ENCODE assay signal across 1 cellular context in the genomic region with DNA sequence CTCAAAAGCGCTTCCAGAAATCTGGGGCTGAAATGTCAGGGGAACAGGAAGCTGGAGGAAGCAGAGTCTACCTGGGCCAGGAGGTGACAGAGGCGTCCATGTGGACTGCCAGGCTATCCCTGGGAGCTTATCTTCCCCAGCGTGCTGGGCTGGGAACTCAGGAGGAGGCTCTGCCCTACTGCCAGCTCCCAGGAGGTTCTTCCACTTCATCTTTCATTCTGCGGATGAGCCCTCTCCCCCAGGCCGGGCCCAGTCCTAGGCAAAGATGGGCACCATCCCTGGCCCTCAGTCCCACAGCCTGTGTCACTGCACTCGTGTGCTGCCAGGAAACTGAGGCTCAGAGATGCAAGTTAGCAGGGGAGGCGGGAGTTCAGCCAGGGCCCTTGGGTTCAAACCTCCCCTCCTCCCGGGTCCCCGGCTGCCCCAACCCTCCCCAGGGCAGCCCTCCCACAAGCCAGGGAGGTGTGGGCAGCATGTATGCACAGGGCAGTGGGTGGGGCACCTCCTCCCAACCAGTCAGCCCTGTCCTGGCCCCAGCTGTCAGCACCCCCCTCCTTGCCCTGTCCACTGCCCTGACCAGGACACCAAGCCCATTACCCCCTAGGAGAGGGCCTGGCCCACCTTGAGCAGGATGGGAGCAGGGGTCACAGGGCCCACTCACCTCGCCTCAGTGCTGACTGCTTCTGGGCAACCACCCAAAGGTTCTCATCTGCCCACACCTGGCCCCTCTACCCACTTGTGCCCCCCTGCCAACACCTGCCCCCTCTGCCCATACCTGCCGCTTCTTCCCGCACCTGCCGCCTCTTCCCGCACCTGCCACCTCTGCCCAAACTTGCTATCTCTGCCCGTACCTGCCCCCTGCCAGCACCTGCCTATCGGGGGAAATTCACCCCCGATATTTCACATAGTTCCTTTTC.
TF ChIP-seq lines count a peak whose summit lies in the region.

No MANE protein-coding gene starts in this region.

TF ChIP-seq in HCT116, 20 proteins besides CTCF, POLR2A, EP300 and RAD21 (continued from another document):
- TF ChIP-seq, protein P1, sequence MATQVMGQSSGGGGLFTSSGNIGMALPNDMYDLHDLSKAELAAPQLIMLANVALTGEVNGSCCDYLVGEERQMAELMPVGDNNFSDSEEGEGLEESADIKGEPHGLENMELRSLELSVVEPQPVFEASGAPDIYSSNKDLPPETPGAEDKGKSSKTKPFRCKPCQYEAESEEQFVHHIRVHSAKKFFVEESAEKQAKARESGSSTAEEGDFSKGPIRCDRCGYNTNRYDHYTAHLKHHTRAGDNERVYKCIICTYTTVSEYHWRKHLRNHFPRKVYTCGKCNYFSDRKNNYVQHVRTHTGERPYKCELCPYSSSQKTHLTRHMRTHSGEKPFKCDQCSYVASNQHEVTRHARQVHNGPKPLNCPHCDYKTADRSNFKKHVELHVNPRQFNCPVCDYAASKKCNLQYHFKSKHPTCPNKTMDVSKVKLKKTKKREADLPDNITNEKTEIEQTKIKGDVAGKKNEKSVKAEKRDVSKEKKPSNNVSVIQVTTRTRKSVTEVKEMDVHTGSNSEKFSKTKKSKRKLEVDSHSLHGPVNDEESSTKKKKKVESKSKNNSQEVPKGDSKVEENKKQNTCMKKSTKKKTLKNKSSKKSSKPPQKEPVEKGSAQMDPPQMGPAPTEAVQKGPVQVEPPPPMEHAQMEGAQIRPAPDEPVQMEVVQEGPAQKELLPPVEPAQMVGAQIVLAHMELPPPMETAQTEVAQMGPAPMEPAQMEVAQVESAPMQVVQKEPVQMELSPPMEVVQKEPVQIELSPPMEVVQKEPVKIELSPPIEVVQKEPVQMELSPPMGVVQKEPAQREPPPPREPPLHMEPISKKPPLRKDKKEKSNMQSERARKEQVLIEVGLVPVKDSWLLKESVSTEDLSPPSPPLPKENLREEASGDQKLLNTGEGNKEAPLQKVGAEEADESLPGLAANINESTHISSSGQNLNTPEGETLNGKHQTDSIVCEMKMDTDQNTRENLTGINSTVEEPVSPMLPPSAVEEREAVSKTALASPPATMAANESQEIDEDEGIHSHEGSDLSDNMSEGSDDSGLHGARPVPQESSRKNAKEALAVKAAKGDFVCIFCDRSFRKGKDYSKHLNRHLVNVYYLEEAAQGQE (IDR thresholded peaks at IDR 0.05; ENCODE audit: low read depth): no peak
- TF ChIP-seq TCF7L2 (IDR thresholded peaks at IDR 0.05; ENCODE audit: borderline replicate concordance, extremely low read depth, insufficient read depth, insufficient read length) (no peak), SIN3A (IDR thresholded peaks at IDR 0.05; ENCODE audit: low read depth) (no peak)
